ENCODE assay signal across 10 cellular contexts in the genomic region with DNA sequence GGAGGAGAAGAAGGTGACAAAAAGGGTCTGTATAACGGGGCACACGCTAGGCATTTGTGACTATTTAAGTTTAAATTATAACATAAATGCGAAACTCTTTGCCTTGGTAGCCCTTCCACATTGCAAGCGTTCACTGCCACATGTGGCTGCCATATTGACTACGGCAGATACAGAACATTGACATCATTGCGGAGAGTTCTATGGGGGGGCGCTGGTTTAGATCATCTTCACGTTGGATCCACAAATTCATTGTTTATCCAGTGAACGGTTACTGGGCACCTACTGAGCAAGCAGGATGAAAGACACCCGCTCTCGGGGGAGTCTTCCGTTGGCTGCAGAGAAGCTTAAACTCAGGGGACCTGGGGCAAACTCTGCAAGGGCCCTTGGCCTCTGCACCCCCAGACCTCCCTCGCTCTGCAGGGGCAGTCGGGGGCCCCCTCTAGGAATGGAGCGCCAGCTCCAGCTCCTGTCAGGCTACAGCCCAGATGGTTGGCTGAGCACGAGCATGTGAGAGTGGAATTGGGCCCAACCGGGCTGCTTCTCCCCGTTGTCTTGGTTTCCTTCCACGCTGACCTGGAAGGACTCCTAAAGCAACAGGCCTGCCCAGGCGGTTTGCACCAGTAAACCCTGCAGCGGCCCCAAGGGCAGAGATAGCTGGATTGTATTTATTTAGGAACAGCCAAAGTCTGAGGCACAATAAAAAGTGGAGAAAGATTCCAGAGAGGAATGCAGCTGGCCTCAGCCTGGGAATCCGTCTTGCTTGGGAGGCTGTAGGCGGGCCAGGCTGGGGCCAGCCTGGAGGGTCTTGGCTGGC.
DNase-seq lines count a peak whose midpoint lies in the region; ATAC-seq and TF ChIP-seq lines count a peak whose summit lies in the region.
"Had no signal": no experiment of that assay in that cellular context is flagged by ENCODE, and none has a peak within 500 bp of the region (broad histone marks: within the 10 kb centered on the region; RNA-seq: fewer than 3 reads in every experiment).

No MANE protein-coding gene starts in this region.

- intact Hi-C loops in sciatic nerve (cut with DNase I) = no loop called here

- H3K27ac ChIP-seq in C4-2B (peak overlapping the region; percentile 73), right atrium auricular region (no peak overlapping the region)

- no peaks in the 10 kb centered on the region for H3K9me3 ChIP-seq in right atrium auricular region

- no peak overlapping the region for H3K4me3 ChIP-seq in right atrium auricular region

- H3K4me1 ChIP-seq in right atrium auricular region = peaks cover 0 to 26% of the 10 kb centered on the region in 2 donors

- DNase-seq in amniotic stem cell (lab: John Stamatoyannopoulos, UW) (peak; percentile 49), right atrium auricular region (ENCODE audit: low spot score) (peak; percentile 86), sciatic nerve (ENCODE audit: low spot score) (peak; percentile 89), DMS153 (lab: John Stamatoyannopoulos, UW) (no peak)
- DNase-seq: activated CD4-positive, CD25-positive, alpha-beta regulatory T cell; KG1 had no signal

- H3K27me3 ChIP-seq in right atrium auricular region = no peaks in the 10 kb centered on the region

- no peak for TF ChIP-seq CTCF in C4-2B (conservative IDR thresholded peaks at IDR 0.05)
- no peak for TF ChIP-seq CTCF in right atrium auricular region (IDR thresholded peaks at IDR 0.05)

- ATAC-seq in sciatic nerve = peak; percentile 95
- ATAC-seq in GM21515 (IDR thresholded peaks at IDR 0.05; ENCODE audit: unreplicated experiment) = no peak
- no peak for ATAC-seq in HG03469 (IDR thresholded peaks at IDR 0.05; ENCODE audit: unreplicated experiment)
- no peak for ATAC-seq in HG02981 (IDR thresholded peaks at IDR 0.05; ENCODE audit: unreplicated experiment)

- no peaks in the 10 kb centered on the region for H3K36me3 ChIP-seq in right atrium auricular region
